8 cellular contexts compared by ENCODE assay signal in genomic region chr1:29181413-29182225, GRCh38. TPM values are rescaled to one million over a fixed set of nuclear protein-coding genes. Genes with fewer than 3 reads are reported as not detected.
DNase-seq lines count a peak whose midpoint lies in the region; ATAC-seq and TF ChIP-seq lines count a peak whose summit lies in the region.

Gene SRSF4 (minus strand): TSS chr1:29181900. CDS start chr1:29181752, 148 bp downstream.

- CTCF ChIA-PET in WTC11 (lab: Charles Lee), result interaction anchor here (0.7 to 3.4 kb wide), 27 partner anchors 9 to 304 kb away, joined by 3 to 49 read pairs (median 5); partner anchors contain the start of genes EPB41 and TMEM200B

- H3F3A ChIP-seq in smooth muscle cell (ENCODE audit: low read depth), result peaks cover 5% of the 10 kb centered on the region

- peaks cover 47% of the 10 kb centered on the region for H3K79me2 ChIP-seq in smooth muscle cell (ENCODE audit: low read depth)

- H3K27ac ChIP-seq in smooth muscle cell (ENCODE audit: low read depth), result peak within 1 kb of the TSS; percentile 99

- no peaks in the 10 kb centered on the region for H3K27me3 Mint-ChIP-seq in WTC11 (ENCODE audit: low read depth)

- 2% methylated on average over 51 of the region's 100 CpGs for WGBS in smooth muscle cell (ENCODE audit: low lambda C conversion rate)

- H3K9ac ChIP-seq in smooth muscle cell (ENCODE audit: low read depth), result peak within 1 kb of the TSS; percentile 100

- peak within 1 kb of the TSS; percentile 78 for H2AFZ ChIP-seq in smooth muscle cell (ENCODE audit: low read depth)

- peak within 1 kb of the TSS; percentile 91 for H3K4me2 ChIP-seq in smooth muscle cell

- peaks cover 46% of the 10 kb centered on the region for H4K20me1 ChIP-seq in smooth muscle cell (ENCODE audit: low read depth)

- POLR2A ChIA-PET in WTC11 (lab: Charles Lee), result interaction anchor here (0.6 to 2.1 kb wide), 17 partner anchors 9 to 1691 kb away, joined by 3 to 18 read pairs (median 5); partner anchors contain the start of genes TMEM200B and YTHDF2

- no peaks in the 10 kb centered on the region for H3K27me3 ChIP-seq in smooth muscle cell (ENCODE audit: low read depth)

- H3K4me1 ChIP-seq in smooth muscle cell (ENCODE audit: low read depth), result peaks cover 23% of the 10 kb centered on the region

- ATAC-seq in HG03196 (IDR thresholded peaks at IDR 0.05; ENCODE audit: unreplicated experiment), result peak; percentile 83
- peak; percentile 92 for ATAC-seq in WTC11

- H3K4me3 Mint-ChIP-seq in WTC11, result peak within 1 kb of the TSS; percentile 97

- TF ChIP-seq POLR2A in GM18951 (IDR thresholded peaks at IDR 0.05; ENCODE audit: extremely low read depth, insufficient read depth, insufficient read length), result peak; percentile 83

- peak; percentile 98 for DNase-seq in AG09319 (ENCODE audit: extremely low read depth, low read depth)
- DNase-seq in NCI-H226, result peak; percentile 96
- peak; percentile 99 for DNase-seq in WTC11 (ENCODE audit: low spot score)
- peak; percentile 98 to 99 for DNase-seq in cardiac fibroblast (ENCODE audit: low read depth in 2 of 2)
- DNase-seq in iPS-NIHi11 (ENCODE audit: low spot score), result peak; percentile 98
- peak; percentile 91 for DNase-seq in smooth muscle cell (lab: John Stamatoyannopoulos, UW; ENCODE audit: unreplicated experiment)

- in situ Hi-C loops in GM18951 (cut with MboI; ENCODE audit: low sequenced_read_pairs, unreplicated experiment), result loop anchor here (25.0 kb wide), 1 partner anchor 394 kb away; no protein-coding TSS in a partner anchor

- no peaks in the 10 kb centered on the region for H3K9me3 Mint-ChIP-seq in WTC11

- peaks cover 64% of the 10 kb centered on the region for H3K4me1 Mint-ChIP-seq in WTC11

- TF ChIP-seq CTCF in AG09319 (IDR thresholded peaks at IDR 0.05; ENCODE audit: low read depth, low read length) (peak; percentile 48), WTC11 (IDR thresholded peaks at IDR 0.05) (peak; percentile 49; the same call in 1 of the 2 replicates), cardiac fibroblast (IDR thresholded peaks at IDR 0.05; ENCODE audit: low read depth, low read length) (peak; percentile 14), smooth muscle cell (IDR thresholded peaks at IDR 0.05; ENCODE audit: borderline replicate concordance, insufficient read depth, poor library complexity, severe bottlenecking) (peak; percentile 58)

- no peaks in the 10 kb centered on the region for H3K36me3 ChIP-seq in smooth muscle cell (ENCODE audit: low read depth)

- no peaks in the 10 kb centered on the region for H3K9me3 ChIP-seq in smooth muscle cell (replicated peaks; ENCODE audit: low read depth)

- H3K4me3 ChIP-seq in cardiac fibroblast (replicated peaks in 1 of 2; ENCODE audit: low read depth in 2 of 2, low read length in 2 of 2) (peak within 1 kb of the TSS; percentile 97), smooth muscle cell (peak within 1 kb of the TSS; percentile 97)

- peak within 1 kb of the TSS; percentile 99 for H3K27ac Mint-ChIP-seq in WTC11

- peaks cover 22% of the 10 kb centered on the region for H3K36me3 Mint-ChIP-seq in WTC11

TF ChIP-seq in WTC11, 78 proteins besides CTCF, POLR2A, EP300 and RAD21 (continues in another document):
- TF ChIP-seq E2F1 (CRISPR knock-in tag; IDR thresholded peaks at IDR 0.05) (no peak), FOXK1 (CRISPR knock-in tag; IDR thresholded peaks at IDR 0.05) (peak; percentile 84; the same call in 1 of the 2 replicates), ELF4 (CRISPR knock-in tag; IDR thresholded peaks at IDR 0.05; ENCODE audit: low read depth) (peak; percentile 89; the same call in 1 of the 2 replicates), OVOL2 (CRISPR knock-in tag; IDR thresholded peaks at IDR 0.05; ENCODE audit: borderline replicate concordance) (no peak), ZBTB21 (CRISPR knock-in tag; IDR thresholded peaks at IDR 0.05; ENCODE audit: borderline replicate concordance) (no peak; the same call in 1 of the 2 replicates), RELA (CRISPR knock-in tag; IDR thresholded peaks at IDR 0.05; ENCODE audit: borderline replicate concordance) (peak; percentile 84; the same call in 1 of the 2 replicates), FOXJ3 (CRISPR knock-in tag; IDR thresholded peaks at IDR 0.05; ENCODE audit: borderline replicate concordance) (no peak), MXD4 (CRISPR knock-in tag; IDR thresholded peaks at IDR 0.05; ENCODE audit: borderline replicate concordance) (no peak), ZNF396 (CRISPR knock-in tag; IDR thresholded peaks at IDR 0.05; ENCODE audit: borderline replicate concordance) (no peak), IRF1 (CRISPR knock-in tag; IDR thresholded peaks at IDR 0.05) (no peak), E2F4 (CRISPR knock-in tag; IDR thresholded peaks at IDR 0.05; ENCODE audit: borderline replicate concordance, low read depth) (peak; percentile 76; the same call in 1 of the 2 replicates), NFATC4 (CRISPR knock-in tag; IDR thresholded peaks at IDR 0.05) (0 out of 2 replicates have a peak, but pooled peaks have one; percentile 10), AFF4 (CRISPR knock-in tag; IDR thresholded peaks at IDR 0.05; ENCODE audit: borderline replicate concordance) (no peak), ETV6 (CRISPR knock-in tag; IDR thresholded peaks at IDR 0.05) (peak; percentile 96), PRRX2 (CRISPR knock-in tag; IDR thresholded peaks at IDR 0.05) (no peak), USF1 (CRISPR knock-in tag; IDR thresholded peaks at IDR 0.05) (no peak), ZMAT4 (CRISPR knock-in tag; IDR thresholded peaks at IDR 0.05) (no peak)

RNA-seq across cellular contexts. Expression of gene SRSF4, which starts in this region (rescaled TPM):
- total RNA-seq in WTC11 (2021), result 93.8 to 99.9 TPM (median 94.7 TPM) in 3 replicates
- total RNA-seq in smooth muscle cell, result 50.1 and 53.9 TPM in 2 replicates
- 92.5 and 98.7 TPM in 2 replicates for polyA plus RNA-seq in smooth muscle cell

Comparison
In these comparisons a context has a peak if more than half of its experiments do, and no peak if none do; other contexts are left out.
1. Peak in every context shown above with its lines: DNase-seq, ATAC-seq, H3K4me3 ChIP-seq and H3K27ac ChIP-seq.